ENCODE assay signal across 12 cellular contexts in genomic region chr6:44869321-44869897, GRCh38.
DNase-seq lines count a peak whose midpoint lies in the region; ATAC-seq, FAIRE-seq and TF ChIP-seq lines count a peak whose summit lies in the region.
"Had no signal": no experiment of that assay in that cellular context is flagged by ENCODE, and none has a peak within 500 bp of the region (broad histone marks: within the 10 kb centered on the region; RNA-seq: fewer than 3 reads in every experiment).

No MANE protein-coding gene starts in this region.

- peak; percentile 49 for ATAC-seq in GM19328 (IDR thresholded peaks at IDR 0.05; ENCODE audit: unreplicated experiment)
- ATAC-seq in HG02938 (IDR thresholded peaks at IDR 0.05; ENCODE audit: unreplicated experiment), result peak; percentile 80
- ATAC-seq in gastroesophageal sphincter, result no peak

- no peaks in the 10 kb centered on the region for H3K4me1 ChIP-seq in gastroesophageal sphincter

- H3K27ac Mint-ChIP-seq in activated CD4-positive, alpha-beta memory T cell treated with anti-CD3 and anti-CD28 coated beads, Interleukin-2, amount 10 ng/mL, durations not matched to agents 7 days and 5 days, result peak overlapping the region; percentile 11
- H3K27ac Mint-ChIP-seq: CD4-positive, CD25-positive, alpha-beta regulatory T cell had no signal

- H3K4me3 Mint-ChIP-seq in activated CD4-positive, alpha-beta memory T cell treated with anti-CD3 and anti-CD28 coated beads, Interleukin-2, amount 10 ng/mL, durations not matched to agents 7 days and 5 days, result no peak overlapping the region
- H3K4me3 Mint-ChIP-seq: CD4-positive, CD25-positive, alpha-beta regulatory T cell had no signal

- peaks cover 0 to 8% (median 0%) of the 10 kb centered on the region in 3 donors for H3K9me3 ChIP-seq in gastroesophageal sphincter

- CTCF ChIA-PET in activated CD4-positive, alpha-beta memory T cell treated with anti-CD3 and anti-CD28 coated beads, Interleukin-2, amount 10 ng/mL, durations not matched to agents 7 days and 5 days (lab: Charles Lee), result no interaction called here

- H3K4me3 ChIP-seq in gastroesophageal sphincter, result no peak overlapping the region

- peaks cover 13% of the 10 kb centered on the region for H3K4me1 Mint-ChIP-seq in activated CD4-positive, alpha-beta memory T cell treated with anti-CD3 and anti-CD28 coated beads, Interleukin-2, amount 10 ng/mL, durations not matched to agents 7 days and 5 days
- H3K4me1 Mint-ChIP-seq: CD4-positive, CD25-positive, alpha-beta regulatory T cell had no signal

- no peaks in the 10 kb centered on the region for H3K27me3 ChIP-seq in gastroesophageal sphincter

- TF ChIP-seq EP300 in gastroesophageal sphincter (IDR thresholded peaks at IDR 0.05), result no peak

- peaks cover 15% of the 10 kb centered on the region for H3K36me3 Mint-ChIP-seq in activated CD4-positive, alpha-beta memory T cell treated with anti-CD3 and anti-CD28 coated beads, Interleukin-2, amount 10 ng/mL, durations not matched to agents 7 days and 5 days (ENCODE audit: low read depth)

- H3K9me3 Mint-ChIP-seq in activated CD4-positive, alpha-beta memory T cell treated with anti-CD3 and anti-CD28 coated beads, Interleukin-2, amount 10 ng/mL, durations not matched to agents 7 days and 5 days, result peaks cover 14% of the 10 kb centered on the region

- TF ChIP-seq POLR2A in GM12891 (IDR thresholded peaks at IDR 0.05; ENCODE audit: low read depth, low read length) (no peak), gastroesophageal sphincter (IDR thresholded peaks at IDR 0.05) (no peak)

- no peak for TF ChIP-seq CTCF in gastroesophageal sphincter (IDR thresholded peaks at IDR 0.05)

- no peaks in the 10 kb centered on the region for H3K27me3 Mint-ChIP-seq in activated CD4-positive, alpha-beta memory T cell treated with anti-CD3 and anti-CD28 coated beads, Interleukin-2, amount 10 ng/mL, durations not matched to agents 7 days and 5 days
- H3K27me3 Mint-ChIP-seq: CD4-positive, CD25-positive, alpha-beta regulatory T cell had no signal

- FAIRE-seq in GM12891 (lab: Jason Lieb, UNC), result peak; percentile 71
- FAIRE-seq: H1 had no signal

- no peaks in the 10 kb centered on the region for H3K36me3 ChIP-seq in gastroesophageal sphincter

- H3K27ac ChIP-seq in gastroesophageal sphincter, result no peak overlapping the region

- WGBS in gastroesophageal sphincter (ENCODE audit: low coverage in 1 of 2), 2 donors, result 76 to 87% methylated on average over 5 of the region's 5 CpGs

- peak; percentile 23 for DNase-seq in GM12891 (ENCODE audit: insufficient read length, low spot score)
- DNase-seq in activated CD4-positive, alpha-beta memory T cell treated with anti-CD3 and anti-CD28 coated beads, Interleukin-2, amount 10 ng/mL, durations not matched to agents 7 days and 5 days, result no peak
- DNase-seq in NK-92 (lab: John Stamatoyannopoulos, UW; ENCODE audit: unreplicated experiment), result no peak
- DNase-seq in C1 segment of cervical spinal cord (lab: John Stamatoyannopoulos, UW), result no peak
- no peak for DNase-seq in NCI-H1105 treated with DMSO at 0.1 percent for 48 hours (lab: John Stamatoyannopoulos, UW)
- DNase-seq: CD4-positive, CD25-positive, alpha-beta regulatory T cell; MM.1S; RPMI8226 had no signal

- POLR2A ChIA-PET in activated CD4-positive, alpha-beta memory T cell treated with anti-CD3 and anti-CD28 coated beads, Interleukin-2, amount 10 ng/mL, durations not matched to agents 7 days and 5 days (lab: Charles Lee), result no interaction called here

TF ChIP-seq in GM12891, 5 proteins besides CTCF, POLR2A, EP300 and RAD21:
- no peak for TF ChIP-seq POLR2AphosphoS5 (IDR thresholded peaks at IDR 0.05; ENCODE audit: low read depth, low read length)
- no peak for TF ChIP-seq PAX5 (IDR thresholded peaks at IDR 0.05; ENCODE audit: insufficient read depth, low read length, severe bottlenecking)
- no peak for TF ChIP-seq SPI1 (IDR thresholded peaks at IDR 0.05; ENCODE audit: low read depth, low read length)
- no peak for TF ChIP-seq POU2F2 (IDR thresholded peaks at IDR 0.05; ENCODE audit: low read depth, low read length)
- TF ChIP-seq TAF1 (IDR thresholded peaks at IDR 0.05; ENCODE audit: low read depth, low read length), result no peak
